Comparison of ENCODE assay signal across 2 cellular contexts in genomic region chr14:101228949-101229541, GRCh38.
TF ChIP-seq lines count a peak whose summit lies in the region.

No MANE protein-coding gene starts in this region.

TF ChIP-seq in A549, 52 proteins besides CTCF, POLR2A, EP300 and RAD21:
- TF ChIP-seq HES2 (IDR thresholded peaks at IDR 0.05) = no peak
- no peak for TF ChIP-seq NR3C1 (IDR thresholded peaks at IDR 0.05)
- TF ChIP-seq PBX3 (IDR thresholded peaks at IDR 0.05) = no peak
- TF ChIP-seq MAX (IDR thresholded peaks at IDR 0.05) = peak; percentile 49; the same call in 1 of the 2 replicates
- TF ChIP-seq JUN (IDR thresholded peaks at IDR 0.05) = 0 out of 5 replicates have a peak, but pooled peaks of 1 of the 2 experiments have one; percentile 8
- TF ChIP-seq EHF (CRISPR knock-in tag; IDR thresholded peaks at IDR 0.05) = no peak
- no peak for TF ChIP-seq CHD2 (IDR thresholded peaks at IDR 0.05; ENCODE audit: low read length, partially characterized antibody)
- TF ChIP-seq POLR2AphosphoS2 (conservative IDR thresholded peaks at IDR 0.05; ENCODE audit: low read length) = no peak
- TF ChIP-seq ZFP36 (IDR thresholded peaks at IDR 0.05; ENCODE audit: borderline replicate concordance, partially characterized antibody) = no peak
- no peak for TF ChIP-seq TP53 (CRISPR knock-in tag; IDR thresholded peaks at IDR 0.05)
- TF ChIP-seq CEBPB (IDR thresholded peaks at IDR 0.05) = no peak
- TF ChIP-seq HOXB5 (CRISPR knock-in tag; IDR thresholded peaks at IDR 0.05) = no peak
- no peak for TF ChIP-seq NFE2L2 (conservative IDR thresholded peaks at IDR 0.05; ENCODE audit: low read length)
- no peak for TF ChIP-seq REST (IDR thresholded peaks at IDR 0.05)

TF ChIP-seq in H1, 55 proteins besides CTCF, POLR2A, EP300 and RAD21 (continued from another document):
- no peak for TF ChIP-seq E2F6 (IDR thresholded peaks at IDR 0.05)
- TF ChIP-seq SAP30 (IDR thresholded peaks at IDR 0.05; ENCODE audit: insufficient read depth, insufficient replicate concordance, low read length) = no peak
- TF ChIP-seq CHD7 (IDR thresholded peaks at IDR 0.05; ENCODE audit: insufficient replicate concordance, low read length) = no peak
- no peak for TF ChIP-seq POU5F1 (IDR thresholded peaks at IDR 0.05; ENCODE audit: low read depth, low read length)
- TF ChIP-seq ATF2 (IDR thresholded peaks at IDR 0.05; ENCODE audit: low read length) = no peak
- TF ChIP-seq JUN (IDR thresholded peaks at IDR 0.05; ENCODE audit: low read depth, low read length) = no peak
- no peak for TF ChIP-seq NRF1 (IDR thresholded peaks at IDR 0.05; ENCODE audit: low read depth, low read length)
- no peak for TF ChIP-seq KDM5A (IDR thresholded peaks at IDR 0.05; ENCODE audit: low read length)
- no peak for TF ChIP-seq BACH1 (IDR thresholded peaks at IDR 0.05; ENCODE audit: low read length)
- TF ChIP-seq RFX5 (IDR thresholded peaks at IDR 0.05; ENCODE audit: borderline replicate concordance, low read depth, low read length) = no peak
- no peak for TF ChIP-seq SIN3A (conservative IDR thresholded peaks at IDR 0.05 in 1 of 2, IDR thresholded peaks at IDR 0.05 in 1 of 2; ENCODE audit: low read depth in 1 of 2, low read length in 2 of 2)
- TF ChIP-seq CHD2 (IDR thresholded peaks at IDR 0.05; ENCODE audit: low read length) = no peak
- no peak for TF ChIP-seq CBX5 (IDR thresholded peaks at IDR 0.05; ENCODE audit: low read depth, low read length)
- TF ChIP-seq SUZ12 (IDR thresholded peaks at IDR 0.05; ENCODE audit: low read length) = no peak
- TF ChIP-seq CHD1 (IDR thresholded peaks at IDR 0.05; ENCODE audit: low read depth, low read length) = no peak
- no peak for TF ChIP-seq SRF (IDR thresholded peaks at IDR 0.05; ENCODE audit: low read depth, low read length)
